In the genomic region with DNA sequence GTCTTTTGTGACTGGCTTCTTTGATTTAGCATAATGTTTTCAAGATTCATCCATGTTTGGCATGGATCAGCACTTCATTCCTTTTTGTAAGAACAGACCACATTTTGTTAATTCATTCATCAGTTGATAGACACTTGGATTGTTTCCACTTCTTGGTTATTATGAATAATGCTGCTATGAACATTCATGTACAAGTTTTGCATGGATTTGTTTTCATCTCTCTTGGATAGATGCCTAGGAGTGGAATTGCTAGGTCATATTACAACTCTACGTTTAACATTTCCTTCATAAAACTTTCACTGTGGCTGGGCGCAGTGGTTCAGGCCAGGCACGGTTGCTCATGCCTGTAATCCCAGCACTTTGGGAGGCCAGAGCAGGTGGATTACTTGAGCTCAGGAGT, we compare ENCODE assay signal across 31 cellular contexts. TPM values are rescaled to one million over a fixed set of nuclear protein-coding genes. Genes with fewer than 3 reads are reported as not detected.
DNase-seq lines count a peak whose midpoint lies in the region; ATAC-seq, FAIRE-seq and TF ChIP-seq lines count a peak whose summit lies in the region.
"Had no signal": no experiment of that assay in that cellular context is flagged by ENCODE, and none has a peak within 500 bp of the region (broad histone marks: within the 10 kb centered on the region; RNA-seq: fewer than 3 reads in every experiment).

No MANE protein-coding gene starts in this region.

- no peaks in the 10 kb centered on the region for H4K20me1 ChIP-seq in HepG2 (ENCODE audit: insufficient read depth, low read length)

- H3K9me3 ChIP-seq in HepG2 (ENCODE audit: low read length), result no peaks in the 10 kb centered on the region
- H3K9me3 ChIP-seq in right lobe of liver, result no peaks in the 10 kb centered on the region
- H3K9me3 ChIP-seq in stomach, result no peaks in the 10 kb centered on the region
- H3K9me3 ChIP-seq: BLaER1 treated with 17β-estradiol and CSF1 and Interleukin-3, amounts not matched to agents 10 nM and 100 nM; gastrocnemius medialis; left lung; right atrium auricular region; thoracic aorta; uterus had no signal

- POLR2A ChIA-PET in HepG2 (lab: Yijun Ruan, JAX), result no interaction called here

- DNase-seq in HepG2 (ENCODE audit: low spot score), result no peak
- DNase-seq in right lobe of liver, result no peak
- DNase-seq in fibroblast of mammary gland (ENCODE audit: low read depth), result peak; percentile 56
- no peak for DNase-seq in effector CD8-positive, alpha-beta T cell (lab: John Stamatoyannopoulos, UW)
- no peak for DNase-seq in stomach
- DNase-seq in AG08395 (ENCODE audit: low spot score), result no peak
- DNase-seq in NCI-H82 (lab: John Stamatoyannopoulos, UW), result no peak
- DNase-seq: ACHN; activated CD4-positive, alpha-beta T cell treated with anti-CD3 and anti-CD28 coated beads for 36 hours; activated naive CD4-positive, alpha-beta T cell; activated T-cell treated with anti-CD3 and anti-CD28 coated beads, Interleukin-2, amount 50 U/mL, for 4 hours; aorta; central memory CD4-positive, alpha-beta T cell; gastrocnemius medialis; hippocampal formation; immature natural killer cell; Kasumi-1; left lung; NCI-H1694 treated with DMSO at 0.1 percent for 48 hours; SHP77 treated with DMSO at 0.1 percent for 48 hours; stimulated activated CD4-positive, alpha-beta T cell treated with anti-CD3 and anti-CD28 coated beads, Interleukin-12 subunit alpha, Interleukin-12 subunit beta, amount 100 ng/mL, for 4 hours; stimulated activated CD4-positive, alpha-beta T cell treated with anti-CD3 and anti-CD28 coated beads, Interleukin-4, amount 100 ng/mL, for 24 hours; stimulated activated naive B cell treated with anti-CD40 and anti-IgM and Interleukin-4, amounts not matched to agents 10 μg/mL and 1 μg/mL and 100 μg/mL, for 72 hours; T-helper 1 cell; uterus had no signal

- no peak overlapping the region for H3K9ac ChIP-seq in HepG2 (ENCODE audit: insufficient read depth, low read depth, low read length)
- H3K9ac ChIP-seq: BLaER1 treated with 17β-estradiol and CSF1 and Interleukin-3, amounts not matched to agents 10 nM and 100 nM had no signal

- no peak overlapping the region for H2AFZ ChIP-seq in HepG2 (ENCODE audit: low read length)

- no peak overlapping the region for H3K4me3 ChIP-seq in HepG2 (replicated peaks in 1 of 3; ENCODE audit: insufficient read depth in 1 of 3, low read depth in 2 of 3, low read length in 3 of 3)
- no peak overlapping the region for H3K4me3 ChIP-seq in right lobe of liver
- no peak overlapping the region for H3K4me3 ChIP-seq in fibroblast of mammary gland (ENCODE audit: control insufficient read depth, low read depth, low read length)
- no peak overlapping the region for H3K4me3 ChIP-seq in stomach
- H3K4me3 ChIP-seq: BLaER1 treated with 17β-estradiol and CSF1 and Interleukin-3, amounts not matched to agents 10 nM and 100 nM; gastrocnemius medialis; GM12878; left lung; right atrium auricular region; thoracic aorta; uterus had no signal

- no peak for TF ChIP-seq RAD21 in HepG2 (CRISPR knock-in tag; IDR thresholded peaks at IDR 0.05)

- WGBS in HepG2 (ENCODE audit: low lambda C conversion rate), result 99% methylated on average over 3 of the region's 3 CpGs
- 43% methylated on average over 1 of the region's 3 CpGs for WGBS in right lobe of liver (ENCODE audit: insufficient coverage, low coverage, low lambda C conversion rate, missing lambda C conversion rate)
- 72 to 80% (median 75%) methylated on average over 3 of the region's 3 CpGs for WGBS in stomach, 5 donors

- CTCF ChIA-PET in HepG2 (lab: Yijun Ruan, JAX; ENCODE audit: low intra/inter-chr PET ratio, low total read pairs), result no interaction called here

- H3K4me1 ChIP-seq in HepG2 (ENCODE audit: insufficient read depth, low read length), result no peaks in the 10 kb centered on the region
- no peaks in the 10 kb centered on the region for H3K4me1 ChIP-seq in right lobe of liver
- no peaks in the 10 kb centered on the region for H3K4me1 ChIP-seq in stomach
- H3K4me1 ChIP-seq: BLaER1 treated with 17β-estradiol and CSF1 and Interleukin-3, amounts not matched to agents 10 nM and 100 nM; gastrocnemius medialis; left lung; uterus had no signal

- TF ChIP-seq EP300 in HepG2 (IDR thresholded peaks at IDR 0.05; ENCODE audit: low read depth in 2 of 2, low read length in 2 of 2) (no peak), HepG2 (CRISPR knock-in tag; IDR thresholded peaks at IDR 0.05; ENCODE audit: borderline replicate concordance) (no peak), stomach (IDR thresholded peaks at IDR 0.05) (no peak)

- H3K27ac ChIP-seq in HepG2 (ENCODE audit: extremely low read length, insufficient read depth, low read length) (no peak overlapping the region), right lobe of liver (no peak overlapping the region), stomach (no peak overlapping the region)
- H3K27ac ChIP-seq: BLaER1 treated with 17β-estradiol and CSF1 and Interleukin-3, amounts not matched to agents 10 nM and 100 nM; gastrocnemius medialis; left lung; right atrium auricular region; thoracic aorta; uterus had no signal

- TSS peak; percentile 25 for BruUV-seq in HepG2 (replicated peaks; lab: Mats Ljungman, UMichigan)

- H3K79me2 ChIP-seq in HepG2 (ENCODE audit: insufficient read depth, low read length), result no peaks in the 10 kb centered on the region

- intact Hi-C loops in HepG2 (cut with micrococcal nuclease; ENCODE audit: unreplicated experiment), result no loop called here
- intact Hi-C loops in right lobe of liver (cut with DNase I), result no loop called here
- intact Hi-C loops in stomach (cut with DNase I; ENCODE audit: low total_unique reads), result no loop called here

- H3K27me3 ChIP-seq in HepG2 (ENCODE audit: control insufficient read depth in 1 of 2, insufficient read depth in 2 of 2, low read length in 2 of 2) (no peaks in the 10 kb centered on the region), right lobe of liver (no peaks in the 10 kb centered on the region), stomach (no peaks in the 10 kb centered on the region)
- H3K27me3 ChIP-seq: BLaER1 treated with 17β-estradiol and CSF1 and Interleukin-3, amounts not matched to agents 10 nM and 100 nM; gastrocnemius medialis; left lung; right atrium auricular region; uterus had no signal

- ATAC-seq in HepG2, result no peak
- no peak for ATAC-seq in right lobe of liver
- peak; percentile 83 for ATAC-seq in SK-N-SH treated with all-trans-retinoic acid at 6 μM for 48 hours
- ATAC-seq: activated CD4-positive, alpha-beta T cell treated with anti-CD3 and anti-CD28 coated beads for 36 hours; activated T-cell treated with anti-CD3 and anti-CD28 coated beads, Interleukin-2, amount 50 U/mL, for 4 hours; gastrocnemius medialis; GM12878; left lung; natural killer cell treated with Interleukin-12 subunit alpha and Interleukin-12 subunit beta and Interleukin-15 and Interleukin-18, amount 100 ng/mL, for 72 hours; stimulated activated naive B cell treated with anti-CD40 and anti-IgM and Interleukin-4, amounts not matched to agents 10 μg/mL and 1 μg/mL and 100 μg/mL, for 72 hours had no signal

- TF ChIP-seq POLR2A in HepG2 (IDR thresholded peaks at IDR 0.05; ENCODE audit: insufficient read depth in 1 of 2, low read depth in 2 of 2, low read length in 2 of 2) (no peak), right lobe of liver (IDR thresholded peaks at IDR 0.05) (no peak), stomach (IDR thresholded peaks at IDR 0.05) (no peak)

- H3K4me2 ChIP-seq in HepG2 (ENCODE audit: low read depth, low read length), result no peak overlapping the region
- H3K4me2 ChIP-seq: BLaER1 treated with 17β-estradiol and CSF1 and Interleukin-3, amounts not matched to agents 10 nM and 100 nM had no signal

- TF ChIP-seq CTCF in HepG2 (CRISPR knock-in tag; IDR thresholded peaks at IDR 0.05) (no peak), right lobe of liver (IDR thresholded peaks at IDR 0.05) (no peak), fibroblast of mammary gland (conservative IDR thresholded peaks at IDR 0.05; ENCODE audit: control insufficient read depth, insufficient read depth, low read depth, low read length) (no peak), stomach (IDR thresholded peaks at IDR 0.05) (no peak)

- no peak for FAIRE-seq in HepG2 (lab: Jason Lieb, UNC)
- FAIRE-seq: GM12878 had no signal

- H3K36me3 ChIP-seq in HepG2 (replicated peaks in 1 of 2; ENCODE audit: control insufficient read depth in 1 of 2, insufficient read depth in 2 of 2, low read length in 2 of 2) (peaks cover 2 to 39% of the 10 kb centered on the region in 2 experiments; a peak in 3 of 5 replicates), right lobe of liver (peaks cover 0 to 44% (median 6%) of the 10 kb centered on the region in 4 donors), stomach (peaks cover 22 to 92% (median 89%) of the 10 kb centered on the region in 4 donors)
- H3K36me3 ChIP-seq: uterus had no signal

- in situ Hi-C loops in HepG2 (cut with HindIII; ENCODE audit: extremely low pct_ligation_motif_present, low pct_unique_long_range_greater_than_20kb), result no loop called here

RNA-seq across cellular contexts. Expression of gene HMCES, which starts 12.8 kb away (rescaled TPM):
- 37.5 and 52.4 TPM in 2 replicates for total RNA-seq in HepG2 (2016; rRNA removed; fragmentation: Illumina TruSeq; extraction: Trizol)
- total RNA-seq in HepG2 (2016; cell fraction: cytosol; rRNA removed; fragmentation: Illumina TruSeq; extraction: Trizol; ENCODE audit: low read depth), result 5.9 and 6.0 TPM in 2 replicates
- total RNA-seq in HepG2 (2016; cell fraction: insoluble cytoplasmic fraction; rRNA removed; fragmentation: Illumina TruSeq; extraction: Trizol), result 39.9 and 50.0 TPM in 2 replicates
- 15.6 and 17.9 TPM in 2 replicates for total RNA-seq in HepG2 (2016; cell fraction: membrane; rRNA removed; fragmentation: Illumina TruSeq; extraction: Trizol)
- 19.5 and 22.8 TPM in 2 replicates for total RNA-seq in HepG2 (2016; cell fraction: nucleus; rRNA removed; fragmentation: Illumina TruSeq; extraction: Trizol)
- polyA plus RNA-seq in HepG2 (2011; rRNA removed), result 16.1 and 20.1 TPM in 2 replicates
- polyA plus RNA-seq in HepG2 (2011; cell fraction: cytosol; rRNA removed), result 12.5 and 16.0 TPM in 2 replicates
- polyA plus RNA-seq in HepG2 (2011; cell fraction: nucleus; rRNA removed), result 7.8 and 11.5 TPM in 2 replicates
- polyA plus RNA-seq in HepG2 (2012), result 23.1 and 26.3 TPM in 2 replicates
- polyA plus RNA-seq in HepG2 (2016; cell fraction: cytosol; fragmentation: Illumina TruSeq; extraction: Trizol; ENCODE audit: low read depth), result 10.2 and 11.1 TPM in 2 replicates
- 61.1 and 65.6 TPM in 2 replicates for polyA plus RNA-seq in HepG2 (2016; cell fraction: insoluble cytoplasmic fraction; fragmentation: Illumina TruSeq; extraction: Trizol; ENCODE audit: low read depth)
- 16.9 and 18.1 TPM in 2 replicates for polyA plus RNA-seq in HepG2 (2016; cell fraction: membrane; fragmentation: Illumina TruSeq; extraction: Trizol; ENCODE audit: low read depth)
- 34.4 and 36.9 TPM in 2 replicates for polyA plus RNA-seq in HepG2 (2016; cell fraction: nucleus; fragmentation: Illumina TruSeq; extraction: Trizol; ENCODE audit: insufficient read depth, low read depth)
- polyA minus RNA-seq in HepG2 (2011; rRNA and poly(A)+ RNA removed; ENCODE audit: low replicate concordance), result 9.7 and 17.6 TPM in 2 replicates
- 12.7 and 20.2 TPM in 2 replicates for polyA minus RNA-seq in HepG2 (2011; cell fraction: cytosol; rRNA and poly(A)+ RNA removed)
- polyA minus RNA-seq in HepG2 (2011; cell fraction: nucleus; rRNA and poly(A)+ RNA removed), result 7.2 and 8.7 TPM in 2 replicates
- total RNA-seq in right lobe of liver, result 10 to 100 TPM; 17.4 to 36.9 (median 20.1) TPM
- 10 to 100 TPM; 19.1 to 80.5 (median 26.8) TPM for total RNA-seq in stomach
- polyA plus RNA-seq in stomach, result 10 to 100 TPM; 16.4 to 37.4 (median 22.5) TPM

RNA-seq across cellular contexts. Expression of gene COPG1, which starts 42.1 kb away (rescaled TPM):
- total RNA-seq in HepG2 (2016; rRNA removed; fragmentation: Illumina TruSeq; extraction: Trizol), result 166 and 201 TPM in 2 replicates
- total RNA-seq in HepG2 (2016; cell fraction: cytosol; rRNA removed; fragmentation: Illumina TruSeq; extraction: Trizol; ENCODE audit: low read depth), result 32.6 and 33.3 TPM in 2 replicates
- 161 and 187 TPM in 2 replicates for total RNA-seq in HepG2 (2016; cell fraction: insoluble cytoplasmic fraction; rRNA removed; fragmentation: Illumina TruSeq; extraction: Trizol)
- total RNA-seq in HepG2 (2016; cell fraction: membrane; rRNA removed; fragmentation: Illumina TruSeq; extraction: Trizol), result 53.2 and 59.5 TPM in 2 replicates
- total RNA-seq in HepG2 (2016; cell fraction: nucleus; rRNA removed; fragmentation: Illumina TruSeq; extraction: Trizol), result 112 and 137 TPM in 2 replicates
- polyA plus RNA-seq in HepG2 (2011; rRNA removed), result 96.0 and 98.6 TPM in 2 replicates
- polyA plus RNA-seq in HepG2 (2011; cell fraction: cytosol; rRNA removed), result 50.1 and 58.7 TPM in 2 replicates
- polyA plus RNA-seq in HepG2 (2011; cell fraction: nucleus; rRNA removed), result 113 and 136 TPM in 2 replicates
- 104 and 119 TPM in 2 replicates for polyA plus RNA-seq in HepG2 (2012)
- polyA plus RNA-seq in HepG2 (2016; cell fraction: cytosol; fragmentation: Illumina TruSeq; extraction: Trizol; ENCODE audit: low read depth), result 13.1 and 15.7 TPM in 2 replicates
- polyA plus RNA-seq in HepG2 (2016; cell fraction: insoluble cytoplasmic fraction; fragmentation: Illumina TruSeq; extraction: Trizol; ENCODE audit: low read depth), result 185 and 197 TPM in 2 replicates
- polyA plus RNA-seq in HepG2 (2016; cell fraction: membrane; fragmentation: Illumina TruSeq; extraction: Trizol; ENCODE audit: low read depth), result 21.2 and 23.0 TPM in 2 replicates
- 168 and 188 TPM in 2 replicates for polyA plus RNA-seq in HepG2 (2016; cell fraction: nucleus; fragmentation: Illumina TruSeq; extraction: Trizol; ENCODE audit: insufficient read depth, low read depth)
- 210 and 345 TPM in 2 replicates for polyA minus RNA-seq in HepG2 (2011; rRNA and poly(A)+ RNA removed; ENCODE audit: low replicate concordance)
- polyA minus RNA-seq in HepG2 (2011; cell fraction: cytosol; rRNA and poly(A)+ RNA removed), result 121 and 122 TPM in 2 replicates
- polyA minus RNA-seq in HepG2 (2011; cell fraction: nucleus; rRNA and poly(A)+ RNA removed), result 147 and 157 TPM in 2 replicates
- total RNA-seq in right lobe of liver, result 100 to 1,000 TPM in 5 of 6 experiments, 10 to 100 TPM in 1; 75.9 to 140 (median 119) TPM
- 100 to 1,000 TPM in 4 of 5 donors, 10 to 100 TPM in 1; 38.5 to 356 (median 114) TPM for total RNA-seq in stomach
- polyA plus RNA-seq in stomach, result 100 to 1,000 TPM in 1 of 3 donors, 10 to 100 TPM in 2; 79.8 to 113 (median 88.7) TPM
